ENCODE assay signal across 27 cellular contexts in the genomic region with DNA sequence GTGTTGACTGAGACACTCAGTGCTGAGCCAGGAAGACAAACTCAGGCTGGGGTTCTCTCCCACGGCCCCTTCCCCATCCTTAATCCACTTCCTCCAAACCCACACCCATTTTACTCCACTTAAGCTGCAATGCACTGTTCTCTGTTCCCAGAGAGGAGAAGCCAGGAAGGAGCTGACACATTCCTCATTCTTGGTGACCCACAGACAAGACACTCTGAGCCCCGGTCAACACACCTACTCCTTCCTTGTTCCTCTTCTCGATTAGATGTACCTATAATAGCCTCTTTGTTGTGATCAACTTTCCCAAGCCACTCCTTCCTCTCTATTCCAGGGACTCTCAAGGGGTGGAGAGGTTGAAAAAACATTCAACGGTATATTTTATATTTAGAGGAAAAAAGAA. TPM values are rescaled to one million over a fixed set of nuclear protein-coding genes. Genes with fewer than 3 reads are reported as not detected.
DNase-seq lines count a peak whose midpoint lies in the region; ATAC-seq and TF ChIP-seq lines count a peak whose summit lies in the region.
"Had no signal": no experiment of that assay in that cellular context is flagged by ENCODE, and none has a peak within 500 bp of the region (broad histone marks: within the 10 kb centered on the region; RNA-seq: fewer than 3 reads in every experiment).

No MANE protein-coding gene starts in this region.

- H3K27ac ChIP-seq in heart left ventricle (peak overlapping the region in 7 of 12 donors; percentile 1 to 41 (median 19)), mammary epithelial cell (ENCODE audit: insufficient read depth, low read depth, low read length) (no peak overlapping the region), uterus (peak overlapping the region; percentile 51 to 57)
- H3K27ac ChIP-seq: SJSA1 had no signal

- H3K4me3 ChIP-seq in heart left ventricle (no peak overlapping the region), mammary epithelial cell (replicated peaks in 1 of 3; ENCODE audit: insufficient read depth in 1 of 3, low read depth in 2 of 3, low read length in 3 of 3) (no peak overlapping the region), mucosa of stomach (ENCODE audit: low read length) (no peak overlapping the region), uterus (no peak overlapping the region)
- H3K4me3 ChIP-seq: Peyer's patch, SJSA1, spleen had no signal

- H3K36me3 ChIP-seq in heart left ventricle (no peaks in the 10 kb centered on the region), mammary epithelial cell (ENCODE audit: insufficient read depth, low read length) (no peaks in the 10 kb centered on the region), mucosa of stomach (ENCODE audit: control insufficient read depth, insufficient read depth, low read length) (no peaks in the 10 kb centered on the region), uterus (no peaks in the 10 kb centered on the region)
- H3K36me3 ChIP-seq: Peyer's patch, SJSA1 had no signal

- H3K4me3 Mint-ChIP-seq in activated T-helper 17 cell treated with anti-CD3 and anti-CD28 coated beads, Interleukin-2, amount 50 U/mL, for 72 hours = no peak overlapping the region
- H3K4me3 Mint-ChIP-seq: activated CD4-positive, alpha-beta T cell treated with anti-CD3 and anti-CD28 coated beads for 36 hours; activated naive CD8-positive, alpha-beta T cell treated with anti-CD3 and anti-CD28 coated beads, Interleukin-2, amount 50 U/mL, for 24 hours; CD8-positive, alpha-beta memory T cell; endodermal cell; natural killer cell treated with Interleukin-12 subunit alpha and Interleukin-12 subunit beta and Interleukin-15 and Interleukin-18, amount 100 ng/mL, for 72 hours; stimulated activated naive B cell treated with anti-CD40 and anti-IgM and Interleukin-4, amounts not matched to agents 10 μg/mL and 1 μg/mL and 100 μg/mL, for 72 hours; T-helper 1 cell treated with Interleukin-12 subunit alpha and Interleukin-12 subunit beta and Interleukin-4 antibody, amounts not matched to agents 30 μg/mL and 1 μg/mL, for 36 hours had no signal

- dilution Hi-C loops in mammary epithelial cell (cut with HindIII; ENCODE audit: low sequenced_read_pairs) = no loop called here

- intact Hi-C loops in heart left ventricle (cut with DNase I) (loop anchor here in 1 of 10 donors (5.0 kb wide), 1 partner anchor 50 kb away; no protein-coding TSS in a partner anchor), Right ventricle myocardium superior (cut with DNase I) (no loop called here), mammary epithelial cell (cut with micrococcal nuclease) (no loop called here), uterus (cut with DNase I; ENCODE audit: low total_unique reads) (no loop called here)

- H3K9ac ChIP-seq in mammary epithelial cell (ENCODE audit: insufficient read depth, low read length) (no peak overlapping the region), mucosa of stomach (ENCODE audit: low read length) (peak overlapping the region; percentile 35)

- peak in 1 of 4 donors; percentile 11 for ATAC-seq in heart left ventricle
- no peak for ATAC-seq in Right ventricle myocardium superior (ENCODE audit: poor library complexity)
- no peak for ATAC-seq in activated T-helper 17 cell treated with anti-CD3 and anti-CD28 coated beads, Interleukin-2, amount 50 U/mL, for 72 hours (replicated peaks)
- ATAC-seq in HG02981 (IDR thresholded peaks at IDR 0.05; ENCODE audit: unreplicated experiment) = no peak
- no peak for ATAC-seq in HG03045 (IDR thresholded peaks at IDR 0.05; ENCODE audit: unreplicated experiment)
- ATAC-seq: activated CD4-positive, alpha-beta T cell treated with anti-CD3 and anti-CD28 coated beads for 36 hours; activated naive CD8-positive, alpha-beta T cell treated with anti-CD3 and anti-CD28 coated beads, Interleukin-2, amount 50 U/mL, for 24 hours; natural killer cell treated with Interleukin-12 subunit alpha and Interleukin-12 subunit beta and Interleukin-15 and Interleukin-18, amount 100 ng/mL, for 72 hours; stimulated activated naive B cell treated with anti-CD40 and anti-IgM and Interleukin-4, amounts not matched to agents 10 μg/mL and 1 μg/mL and 100 μg/mL, for 72 hours had no signal

- TF ChIP-seq CTCF in heart left ventricle (IDR thresholded peaks at IDR 0.05) (no peak), mammary epithelial cell (conservative IDR thresholded peaks at IDR 0.05 in 1 of 2, IDR thresholded peaks at IDR 0.05 in 1 of 2; ENCODE audit: extremely low read depth in 1 of 2, insufficient read depth in 1 of 2, low read depth in 1 of 2, low read length in 2 of 2) (no peak), uterus (IDR thresholded peaks at IDR 0.05) (no peak)

- DNase-seq in heart left ventricle = no peak
- no peak for DNase-seq in Right ventricle myocardium superior
- peak; percentile 27 for DNase-seq in mammary epithelial cell
- no peak for DNase-seq in uterus
- DNase-seq: activated CD4-positive, alpha-beta T cell treated with anti-CD3 and anti-CD28 coated beads for 36 hours; activated gamma-delta T cell treated with Interleukin-2 at 50 U/mL for 16 hours; activated naive CD8-positive, alpha-beta T cell treated with anti-CD3 and anti-CD28 coated beads, Interleukin-2, amount 50 U/mL, for 24 hours; activated T-cell treated with anti-CD3 and anti-CD28 coated beads, Interleukin-2, amount 50 U/mL, for 1 hour; AML-193; CD8-positive, alpha-beta memory T cell; cortex of kidney; endodermal cell; GF-D8; KBM-7; NCI-H1694 treated with DMSO at 0.1 percent for 48 hours; NCI-H524 treated with DMSO at 0.1 percent for 48 hours; Peyer's patch; spleen; stimulated activated CD4-positive, alpha-beta T cell treated with anti-CD3 and anti-CD28 coated beads, Interleukin-4, amount 100 ng/mL, for 1 hour; stimulated activated naive B cell treated with anti-CD40 and anti-IgM and Interleukin-4, amounts not matched to agents 10 μg/mL and 1 μg/mL and 100 μg/mL, for 72 hours had no signal

- no peaks in the 10 kb centered on the region for H3K27me3 Mint-ChIP-seq in activated T-helper 17 cell treated with anti-CD3 and anti-CD28 coated beads, Interleukin-2, amount 50 U/mL, for 72 hours
- H3K27me3 Mint-ChIP-seq: activated CD4-positive, alpha-beta T cell treated with anti-CD3 and anti-CD28 coated beads for 36 hours; natural killer cell treated with Interleukin-12 subunit alpha and Interleukin-12 subunit beta and Interleukin-15 and Interleukin-18, amount 100 ng/mL, for 72 hours had no signal

- no peaks in the 10 kb centered on the region for H3K36me3 Mint-ChIP-seq in activated T-helper 17 cell treated with anti-CD3 and anti-CD28 coated beads, Interleukin-2, amount 50 U/mL, for 72 hours (ENCODE audit: low read depth)
- H3K36me3 Mint-ChIP-seq: natural killer cell treated with Interleukin-12 subunit alpha and Interleukin-12 subunit beta and Interleukin-15 and Interleukin-18, amount 100 ng/mL, for 72 hours had no signal

- no peak overlapping the region for H3K4me2 ChIP-seq in mammary epithelial cell (ENCODE audit: insufficient read depth, low read depth, low read length)

- no peaks in the 10 kb centered on the region for H3K79me2 ChIP-seq in mammary epithelial cell (ENCODE audit: insufficient read depth, low read length)

- no peaks in the 10 kb centered on the region for H4K20me1 ChIP-seq in mammary epithelial cell (ENCODE audit: insufficient read depth, low read length)

- H3K4me1 ChIP-seq in heart left ventricle (peaks cover 4 to 52% (median 24%) of the 10 kb centered on the region in 12 donors), mammary epithelial cell (ENCODE audit: insufficient read depth, low read length) (no peaks in the 10 kb centered on the region), mucosa of stomach (ENCODE audit: control insufficient read depth, insufficient read depth, low read length) (peaks cover 19% of the 10 kb centered on the region), uterus (no peaks in the 10 kb centered on the region)
- H3K4me1 ChIP-seq: SJSA1 had no signal

- CTCF ChIA-PET in mammary epithelial cell (lab: Charles Lee; ENCODE audit: low non-redundant PET) = no interaction called here

- H3K4me1 Mint-ChIP-seq in activated T-helper 17 cell treated with anti-CD3 and anti-CD28 coated beads, Interleukin-2, amount 50 U/mL, for 72 hours = no peaks in the 10 kb centered on the region
- H3K4me1 Mint-ChIP-seq: activated CD4-positive, alpha-beta T cell treated with anti-CD3 and anti-CD28 coated beads for 36 hours; activated naive CD8-positive, alpha-beta T cell treated with anti-CD3 and anti-CD28 coated beads, Interleukin-2, amount 50 U/mL, for 24 hours; endodermal cell had no signal

- WGBS in heart left ventricle, 4 donors = 29 to 47% (median 35%) methylated on average over 4 of the region's 4 CpGs
- WGBS in mammary epithelial cell (ENCODE audit: low coverage, missing lambda C conversion rate) = 0% methylated on average over 4 of the region's 4 CpGs

- TF ChIP-seq POLR2A in heart left ventricle (IDR thresholded peaks at IDR 0.05) = no peak
- TF ChIP-seq POLR2A in uterus (IDR thresholded peaks at IDR 0.05) = no peak

- in situ Hi-C loops in mammary epithelial cell (cut with MboI; ENCODE audit: low sequenced_read_pairs in 2 of 2) = no loop called here

- peaks cover 3% of the 10 kb centered on the region for H3K9me3 Mint-ChIP-seq in activated T-helper 17 cell treated with anti-CD3 and anti-CD28 coated beads, Interleukin-2, amount 50 U/mL, for 72 hours
- H3K9me3 Mint-ChIP-seq: natural killer cell treated with Interleukin-12 subunit alpha and Interleukin-12 subunit beta and Interleukin-15 and Interleukin-18, amount 100 ng/mL, for 72 hours had no signal

- peaks cover 0 to 11% (median 6%) of the 10 kb centered on the region in 12 donors for H3K9me3 ChIP-seq in heart left ventricle
- H3K9me3 ChIP-seq in mammary epithelial cell (replicated peaks; ENCODE audit: insufficient read depth, low read length) = peaks cover 9% of the 10 kb centered on the region
- no peaks in the 10 kb centered on the region for H3K9me3 ChIP-seq in mucosa of stomach (ENCODE audit: control insufficient read depth, low read length)
- no peaks in the 10 kb centered on the region for H3K9me3 ChIP-seq in uterus
- H3K9me3 ChIP-seq: Peyer's patch, SJSA1 had no signal

- H3K27me3 ChIP-seq in heart left ventricle (no peaks in the 10 kb centered on the region), mammary epithelial cell (ENCODE audit: insufficient read depth, low read length) (no peaks in the 10 kb centered on the region), mucosa of stomach (ENCODE audit: control insufficient read depth, insufficient read depth, low read length) (no peaks in the 10 kb centered on the region), uterus (no peaks in the 10 kb centered on the region)
- H3K27me3 ChIP-seq: Peyer's patch, SJSA1, spleen had no signal

- no peak overlapping the region for H2AFZ ChIP-seq in mammary epithelial cell (ENCODE audit: low read depth, low read length)

- BruUV-seq in mammary epithelial cell (replicated peaks; lab: Mats Ljungman, UMichigan) = no TSS peak

- no peak overlapping the region for H3K27ac Mint-ChIP-seq in activated T-helper 17 cell treated with anti-CD3 and anti-CD28 coated beads, Interleukin-2, amount 50 U/mL, for 72 hours
- H3K27ac Mint-ChIP-seq: activated CD4-positive, alpha-beta T cell treated with anti-CD3 and anti-CD28 coated beads for 36 hours; activated naive CD8-positive, alpha-beta T cell treated with anti-CD3 and anti-CD28 coated beads, Interleukin-2, amount 50 U/mL, for 24 hours; CD8-positive, alpha-beta memory T cell; endodermal cell; natural killer cell treated with Interleukin-12 subunit alpha and Interleukin-12 subunit beta and Interleukin-15 and Interleukin-18, amount 100 ng/mL, for 72 hours; stimulated activated naive B cell treated with anti-CD40 and anti-IgM and Interleukin-4, amounts not matched to agents 10 μg/mL and 1 μg/mL and 100 μg/mL, for 72 hours; T-helper 1 cell treated with Interleukin-12 subunit alpha and Interleukin-12 subunit beta and Interleukin-4 antibody, amounts not matched to agents 30 μg/mL and 1 μg/mL, for 36 hours had no signal

RNA-seq across cellular contexts. Expression of a gene that starts 47.1 kb away (rescaled TPM):
- total RNA-seq in heart left ventricle (100 to 1,000 TPM in 5 of 9 donors, 10 to 100 TPM in 4; 73.7 to 221 (median 103) TPM), Right ventricle myocardium superior (71.9 TPM), mammary epithelial cell (10 to 100 TPM in 1 of 2 donors, 1 to 10 TPM in 1; 9.3 to 20.7 TPM), uterus (10 to 100 TPM; 46.0 to 97.6 (median 68.3) TPM)
- polyA plus RNA-seq in heart left ventricle (10 to 100 TPM; 28.7 to 40.5 TPM), mammary epithelial cell (1.2 TPM)
- polyA minus RNA-seq in mammary epithelial cell = 3.6 TPM
- total RNA-seq in activated T-helper 17 cell treated with anti-CD3 and anti-CD28 coated beads, Interleukin-2, amount 50 U/mL, for 72 hours = 1 to 10 TPM in 1 of 2 donors, under 1 TPM in 1; 0.69 to 5.0 TPM
- polyA plus RNA-seq: CD8-positive, alpha-beta memory T cell had no signal
